21 cellular contexts compared by ENCODE assay signal in genomic region chr5:169408735-169409134, GRCh38.
"Had no signal": no experiment of that assay in that cellular context is flagged by ENCODE, and none has a peak within 500 bp of the region (broad histone marks: within the 10 kb centered on the region; RNA-seq: fewer than 3 reads in every experiment).

No MANE protein-coding gene starts in this region.

- H3K4me3 ChIP-seq: esophagus muscularis mucosa, heart right ventricle, mucosa of descending colon, spleen, thoracic aorta, transverse colon had no signal

- H3K36me3 ChIP-seq: esophagus muscularis mucosa, heart right ventricle, neutrophil, spleen, thoracic aorta, transverse colon had no signal

- DNase-seq: effector memory CD8-positive, alpha-beta T cell; heart right ventricle; hypothalamus; kidney glomerular epithelial cell; mammary epithelial cell; mucosa of descending colon; naive thymus-derived CD8-positive, alpha-beta T cell; posterior cingulate gyrus; spleen; stimulated activated CD4-positive, alpha-beta T cell treated with anti-CD3 and anti-CD28 coated beads, Interleukin-15, amount 100 ng/mL, for 24 hours; stimulated activated CD4-positive, alpha-beta T cell treated with anti-CD3 and anti-CD28 coated beads, Interleukin-1b, Interleukin-23, amount 100 ng/mL, for 48 hours; stimulated activated CD4-positive, alpha-beta T cell treated with anti-CD3 and anti-CD28 coated beads, Interleukin-4, amount 100 ng/mL, for 24 hours; stimulated activated naive CD8-positive, alpha-beta T cell treated with anti-CD3 and anti-CD28 coated beads, Interleukin-15, amount 100 ng/mL, for 72 hours; substantia nigra; transverse colon had no signal

- H3K9me3 ChIP-seq: esophagus muscularis mucosa, heart right ventricle, mucosa of descending colon, neutrophil, spleen, thoracic aorta, transverse colon had no signal

- H3K4me1 ChIP-seq: esophagus muscularis mucosa, spleen, transverse colon had no signal

- ATAC-seq: effector memory CD8-positive, alpha-beta T cell; heart right ventricle; mucosa of descending colon; naive thymus-derived CD8-positive, alpha-beta T cell; sciatic nerve; stimulated activated memory B cell treated with anti-CD40 and anti-IgM and Interleukin-4, amounts not matched to agents 10 μg/mL and 1 μg/mL and 100 μg/mL, for 72 hours; stimulated activated naive CD8-positive, alpha-beta T cell treated with anti-CD3 and anti-CD28 coated beads, Interleukin-15, amount 100 ng/mL, for 72 hours had no signal

- H3K27ac ChIP-seq: epithelial cell of prostate, esophagus muscularis mucosa, heart right ventricle, neutrophil, spleen, thoracic aorta, transverse colon had no signal

- H3K27me3 ChIP-seq: esophagus muscularis mucosa, neutrophil, spleen, transverse colon had no signal
